Comparison of ENCODE assay signal across 30 cellular contexts in genomic region chr1:187275985-187276580, GRCh38.
"Had no signal": no experiment of that assay in that cellular context is flagged by ENCODE, and none has a peak within 500 bp of the region (broad histone marks: within the 10 kb centered on the region; RNA-seq: fewer than 3 reads in every experiment).

No MANE protein-coding gene starts in this region.

- H3K27me3 Mint-ChIP-seq: activated B cell treated with CpG ODN at 0.5 μM for 24 hours; activated CD4-positive, alpha-beta T cell treated with anti-CD3 and anti-CD28 coated beads for 36 hours; activated CD8-positive, alpha-beta memory T cell treated with anti-CD3 and anti-CD28 coated beads, Interleukin-2, amount 10 ng/mL, durations not matched to agents 7 days and 5 days; activated naive CD4-positive, alpha-beta T cell treated with anti-CD3 and anti-CD28 coated beads, Interleukin-2, amount 50 U/mL, for 24 hours; activated naive CD8-positive, alpha-beta T cell treated with anti-CD3 and anti-CD28 coated beads, Interleukin-2, amount 50 U/mL, for 24 hours; stimulated activated naive B cell treated with anti-CD40 and anti-IgM and Interleukin-4, amounts not matched to agents 10 μg/mL and 1 μg/mL and 100 μg/mL, for 72 hours had no signal

- H3K27ac Mint-ChIP-seq: activated B cell treated with CpG ODN at 0.5 μM for 24 hours; activated CD4-positive, alpha-beta T cell treated with anti-CD3 and anti-CD28 coated beads for 36 hours; activated CD8-positive, alpha-beta memory T cell treated with anti-CD3 and anti-CD28 coated beads, Interleukin-2, amount 10 ng/mL, durations not matched to agents 7 days and 5 days; activated CD8-positive, alpha-beta T cell treated with anti-CD3 and anti-CD28 coated beads, Interleukin-2, amount 10 ng/mL, durations not matched to agents 7 days and 5 days; activated naive CD4-positive, alpha-beta T cell treated with anti-CD3 and anti-CD28 coated beads, Interleukin-2, amount 50 U/mL, for 24 hours; activated naive CD8-positive, alpha-beta T cell treated with anti-CD3 and anti-CD28 coated beads, Interleukin-2, amount 50 U/mL, for 24 hours; activated T-helper 2 cell treated with anti-CD3 and anti-CD28 coated beads, Interferon-gamma antibody, Interleukin-2, Interleukin-4, amounts not matched to agents 10 μg/mL and 5 μg/mL and 100 μg/mL, durations not matched to agents 14 hours and 24 hours and 36 hours; immature natural killer cell; stimulated activated naive B cell treated with anti-CD40 and anti-IgM and Interleukin-4, amounts not matched to agents 10 μg/mL and 1 μg/mL and 100 μg/mL, for 72 hours had no signal

- H3K27ac ChIP-seq: esophagus muscularis mucosa, foreskin keratinocyte, heart left ventricle, pancreas, psoas muscle, stomach, thyroid gland, upper lobe of left lung, vagina had no signal

- DNase-seq: activated B cell treated with CpG ODN at 0.5 μM for 24 hours; activated CD4-positive, alpha-beta T cell treated with anti-CD3 and anti-CD28 coated beads for 36 hours; activated CD8-positive, alpha-beta memory T cell treated with anti-CD3 and anti-CD28 coated beads, Interleukin-2, amount 10 ng/mL, durations not matched to agents 7 days and 5 days; activated CD8-positive, alpha-beta T cell treated with anti-CD3 and anti-CD28 coated beads, Interleukin-2, amount 10 ng/mL, durations not matched to agents 7 days and 5 days; activated naive CD8-positive, alpha-beta T cell treated with anti-CD3 and anti-CD28 coated beads, Interleukin-2, amount 50 U/mL, for 24 hours; activated T-cell treated with anti-CD3 and anti-CD28 coated beads, Interleukin-2, amount 50 U/mL, for 48 hours; amygdala; central memory CD4-positive, alpha-beta T cell; dermis blood vessel endothelial cell; effector CD4-positive, alpha-beta T cell; foreskin keratinocyte; heart left ventricle; hypothalamus; immature natural killer cell; kidney; left colon; mammary epithelial cell; pancreas; psoas muscle; stimulated activated CD4-positive, alpha-beta T cell treated with anti-CD3 and anti-CD28 coated beads, Interleukin-15, amount 100 ng/mL, for 24 hours; stimulated activated CD4-positive, alpha-beta T cell treated with anti-CD3 and anti-CD28 coated beads, Interleukin-2, amount 100 ng/mL, for 24 hours; stimulated activated naive B cell treated with anti-CD40 and anti-IgM and Interleukin-4, amounts not matched to agents 10 μg/mL and 1 μg/mL and 100 μg/mL, for 72 hours; stomach; thyroid gland; upper lobe of left lung had no signal

- H3K4me3 Mint-ChIP-seq: activated B cell treated with CpG ODN at 0.5 μM for 24 hours; activated CD4-positive, alpha-beta T cell treated with anti-CD3 and anti-CD28 coated beads for 36 hours; activated CD8-positive, alpha-beta memory T cell treated with anti-CD3 and anti-CD28 coated beads, Interleukin-2, amount 10 ng/mL, durations not matched to agents 7 days and 5 days; activated CD8-positive, alpha-beta T cell treated with anti-CD3 and anti-CD28 coated beads, Interleukin-2, amount 10 ng/mL, durations not matched to agents 7 days and 5 days; activated naive CD4-positive, alpha-beta T cell treated with anti-CD3 and anti-CD28 coated beads, Interleukin-2, amount 50 U/mL, for 24 hours; activated naive CD8-positive, alpha-beta T cell treated with anti-CD3 and anti-CD28 coated beads, Interleukin-2, amount 50 U/mL, for 24 hours; immature natural killer cell; nephron; stimulated activated naive B cell treated with anti-CD40 and anti-IgM and Interleukin-4, amounts not matched to agents 10 μg/mL and 1 μg/mL and 100 μg/mL, for 72 hours had no signal

- H3K9me3 Mint-ChIP-seq: activated B cell treated with CpG ODN at 0.5 μM for 24 hours; activated naive CD4-positive, alpha-beta T cell treated with anti-CD3 and anti-CD28 coated beads, Interleukin-2, amount 50 U/mL, for 24 hours; activated naive CD8-positive, alpha-beta T cell treated with anti-CD3 and anti-CD28 coated beads, Interleukin-2, amount 50 U/mL, for 24 hours; activated T-helper 2 cell treated with anti-CD3 and anti-CD28 coated beads, Interferon-gamma antibody, Interleukin-2, Interleukin-4, amounts not matched to agents 10 μg/mL and 5 μg/mL and 100 μg/mL, durations not matched to agents 14 hours and 24 hours and 36 hours; nephron; stimulated activated naive B cell treated with anti-CD40 and anti-IgM and Interleukin-4, amounts not matched to agents 10 μg/mL and 1 μg/mL and 100 μg/mL, for 72 hours had no signal

- H3K36me3 Mint-ChIP-seq: activated CD8-positive, alpha-beta memory T cell treated with anti-CD3 and anti-CD28 coated beads, Interleukin-2, amount 10 ng/mL, durations not matched to agents 7 days and 5 days; activated naive CD4-positive, alpha-beta T cell treated with anti-CD3 and anti-CD28 coated beads, Interleukin-2, amount 50 U/mL, for 24 hours; immature natural killer cell; stimulated activated naive B cell treated with anti-CD40 and anti-IgM and Interleukin-4, amounts not matched to agents 10 μg/mL and 1 μg/mL and 100 μg/mL, for 72 hours had no signal

- H3K4me1 Mint-ChIP-seq: activated B cell treated with CpG ODN at 0.5 μM for 24 hours; immature natural killer cell; stimulated activated naive B cell treated with anti-CD40 and anti-IgM and Interleukin-4, amounts not matched to agents 10 μg/mL and 1 μg/mL and 100 μg/mL, for 72 hours had no signal
